ENCODE assay signal across 15 cellular contexts in genomic region chr22:18533633-18534032, GRCh38. TPM values are rescaled to one million over a fixed set of nuclear protein-coding genes. Genes with fewer than 3 reads are reported as not detected.
"Had no signal": no experiment of that assay in that cellular context is flagged by ENCODE, and none has a peak within 500 bp of the region (broad histone marks: within the 10 kb centered on the region; RNA-seq: fewer than 3 reads in every experiment).

No MANE protein-coding gene starts in this region.

RNA-seq across cellular contexts. Expression of gene TMEM191B, which starts 6.0 kb away (rescaled TPM):
- total RNA-seq: activated CD4-positive, alpha-beta T cell treated with anti-CD3 and anti-CD28 coated beads, Interleukin-2, amount 10 ng/mL, durations not matched to agents 24 days and 14 days; T-helper 1 cell treated with Interleukin-12 subunit alpha and Interleukin-12 subunit beta and Interleukin-4 antibody, amounts not matched to agents 30 ng/mL and 1 ng/mL, for 36 hours; T-helper 2 cell treated with Interferon-gamma antibody and Interleukin-4, amounts not matched to agents 100 ng/mL and 5 ng/mL, for 36 hours had no signal

RNA-seq across cellular contexts. Expression of gene GGTLC3, which starts 15.7 kb away (rescaled TPM):
- total RNA-seq: activated B cell treated with CpG ODN at 0.5 μM for 24 hours; activated CD4-positive, alpha-beta memory T cell treated with anti-CD3 and anti-CD28 coated beads for 36 hours; activated CD4-positive, alpha-beta memory T cell treated with anti-CD3 and anti-CD28 coated beads, Interleukin-2, amount 10 ng/mL, durations not matched to agents 7 days and 5 days; activated CD4-positive, alpha-beta T cell treated with anti-CD3 and anti-CD28 coated beads for 36 hours; activated CD4-positive, alpha-beta T cell treated with anti-CD3 and anti-CD28 coated beads, Interleukin-2, amount 10 ng/mL, durations not matched to agents 24 days and 14 days; activated CD4-positive, alpha-beta T cell treated with anti-CD3 and anti-CD28 coated beads, Interleukin-2, amount 10 ng/mL, durations not matched to agents 7 days and 5 days; activated CD8-positive, alpha-beta memory T cell treated with anti-CD3 and anti-CD28 coated beads for 36 hours; activated CD8-positive, alpha-beta memory T cell treated with anti-CD3 and anti-CD28 coated beads, Interleukin-2, amount 10 ng/mL, durations not matched to agents 7 days and 5 days; activated CD8-positive, alpha-beta T cell treated with anti-CD3 and anti-CD28 coated beads for 36 hours; activated CD8-positive, alpha-beta T cell treated with anti-CD3 and anti-CD28 coated beads, Interleukin-2, amount 10 ng/mL, durations not matched to agents 7 days and 5 days; T-cell; T-helper 1 cell treated with Interleukin-12 subunit alpha and Interleukin-12 subunit beta and Interleukin-4 antibody, amounts not matched to agents 30 ng/mL and 1 ng/mL, for 36 hours; T-helper 17 cell; T-helper 2 cell treated with Interferon-gamma antibody and Interleukin-4, amounts not matched to agents 100 ng/mL and 5 ng/mL, for 36 hours; WTC11 had no signal
